ENCODE assay signal across 8 cellular contexts in genomic region chr9:128863647-128864046, GRCh38. TPM values are rescaled to one million over a fixed set of nuclear protein-coding genes. Genes with fewer than 3 reads are reported as not detected.
DNase-seq lines count a peak whose midpoint lies in the region; ATAC-seq and TF ChIP-seq lines count a peak whose summit lies in the region.

No MANE protein-coding gene starts in this region.

- TF ChIP-seq CTCF in activated B cell treated with CpG ODN at 0.5 μM for 24 hours (IDR thresholded peaks at IDR 0.05) (peak; percentile 60), mammary epithelial cell (conservative IDR thresholded peaks at IDR 0.05 in 1 of 2, IDR thresholded peaks at IDR 0.05 in 1 of 2; ENCODE audit: extremely low read depth in 1 of 2, insufficient read depth in 1 of 2, low read depth in 1 of 2, low read length in 2 of 2) (peak; percentile 75 to 97)

- H3K4me1 ChIP-seq in mammary epithelial cell (ENCODE audit: insufficient read depth, low read length): peaks cover 11% of the 10 kb centered on the region

- H4K20me1 ChIP-seq in mammary epithelial cell (ENCODE audit: insufficient read depth, low read length): no peaks in the 10 kb centered on the region

- H3K4me3 Mint-ChIP-seq in activated B cell treated with CpG ODN at 0.5 μM for 24 hours: no peak overlapping the region

- no peaks in the 10 kb centered on the region for H3K27me3 Mint-ChIP-seq in activated B cell treated with CpG ODN at 0.5 μM for 24 hours

- H3K9me3 ChIP-seq in mammary epithelial cell (replicated peaks; ENCODE audit: insufficient read depth, low read length): no peaks in the 10 kb centered on the region

- H3K9me3 Mint-ChIP-seq in activated B cell treated with CpG ODN at 0.5 μM for 24 hours: no peaks in the 10 kb centered on the region

- ATAC-seq in GM18502 (IDR thresholded peaks at IDR 0.05; ENCODE audit: poor library complexity, unreplicated experiment): peak; percentile 56
- peak; percentile 99 for ATAC-seq in activated B cell treated with CpG ODN at 0.5 μM for 24 hours (ENCODE audit: low read depth)
- ATAC-seq in GM21515 (IDR thresholded peaks at IDR 0.05; ENCODE audit: unreplicated experiment): no peak

- dilution Hi-C loops in mammary epithelial cell (cut with HindIII; ENCODE audit: low sequenced_read_pairs): loop anchor here (10.0 kb wide), 2 partner anchors 59 to 181 kb away; no protein-coding TSS in a partner anchor

- H3K4me2 ChIP-seq in mammary epithelial cell (ENCODE audit: insufficient read depth, low read depth, low read length): no peak overlapping the region

- CTCF ChIA-PET in activated B cell treated with CpG ODN at 0.5 μM for 24 hours (lab: Charles Lee) (interaction anchor here (1.0 to 5.6 kb wide), 5 partner anchors 10 to 76 kb away, joined by 3 to 69 read pairs (median 6); partner anchors contain the start of gene ENDOG), mammary epithelial cell (lab: Charles Lee; ENCODE audit: low non-redundant PET) (interaction anchor here (0.7 kb wide), 1 partner anchor 18 kb away, joined by 3 read pairs; no protein-coding TSS in a partner anchor)

- POLR2A ChIA-PET in activated B cell treated with CpG ODN at 0.5 μM for 24 hours (lab: Charles Lee): interaction anchor here (0.6 to 0.9 kb wide), 4 partner anchors 18 to 587 kb away, joined by 3 to 6 read pairs (median 4); partner anchors contain the start of genes ENDOG, KYAT1 and SWI5

- H3K36me3 Mint-ChIP-seq in activated B cell treated with CpG ODN at 0.5 μM for 24 hours (ENCODE audit: low read depth): no peaks in the 10 kb centered on the region

- H3K36me3 ChIP-seq in mammary epithelial cell (ENCODE audit: insufficient read depth, low read length): no peaks in the 10 kb centered on the region

- peaks cover 6% of the 10 kb centered on the region for H3K4me1 Mint-ChIP-seq in activated B cell treated with CpG ODN at 0.5 μM for 24 hours

- no peak overlapping the region for H3K4me3 ChIP-seq in mammary epithelial cell (replicated peaks in 1 of 3; ENCODE audit: insufficient read depth in 1 of 3, low read depth in 2 of 3, low read length in 3 of 3)

- in situ Hi-C loops in mammary epithelial cell (cut with MboI; ENCODE audit: low sequenced_read_pairs in 2 of 2): loop anchor here (5.0 kb wide), 1 partner anchor 64 kb away; no protein-coding TSS in a partner anchor

- H2AFZ ChIP-seq in mammary epithelial cell (ENCODE audit: low read depth, low read length): no peak overlapping the region

- WGBS in mammary epithelial cell (ENCODE audit: low coverage, missing lambda C conversion rate): 48% methylated on average over 9 of the region's 10 CpGs

- no peaks in the 10 kb centered on the region for H3K79me2 ChIP-seq in mammary epithelial cell (ENCODE audit: insufficient read depth, low read length)

- no peak overlapping the region for H3K9ac ChIP-seq in mammary epithelial cell (ENCODE audit: insufficient read depth, low read length)

- H3K27ac Mint-ChIP-seq in activated B cell treated with CpG ODN at 0.5 μM for 24 hours: no peak overlapping the region

- DNase-seq in AG08396 (ENCODE audit: low spot score) (peak; percentile 80), NAMALWA (ENCODE audit: low spot score) (peak; percentile 86), activated B cell treated with CpG ODN at 0.5 μM for 24 hours (peak; percentile 80), mammary epithelial cell (peak; percentile 48), left kidney (ENCODE audit: low read depth, low spot score) (peak; percentile 75)
- DNase-seq in stimulated activated CD4-positive, alpha-beta T cell treated with anti-CD3 and anti-CD28 coated beads, TNF-alpha, amount 100 ng/mL, for 24 hours (ENCODE audit: low read depth in 3 of 3): peak; percentile 70 to 81 (median 70)

- H3K27ac ChIP-seq in mammary epithelial cell (ENCODE audit: insufficient read depth, low read depth, low read length): no peak overlapping the region

- intact Hi-C loops in activated B cell treated with CpG ODN at 0.5 μM for 24 hours (cut with micrococcal nuclease) (loop anchor here (1.0 to 2.0 kb wide), 4 partner anchors 19 to 215 kb away; partner anchors contain the start of gene LRRC8A), mammary epithelial cell (cut with micrococcal nuclease) (loop anchor here (1.0 kb wide), 3 partner anchors 18 to 65 kb away; partner anchors contain the start of gene KYAT1)

- BruUV-seq in mammary epithelial cell (replicated peaks; lab: Mats Ljungman, UMichigan): no TSS peak

- H3K27me3 ChIP-seq in mammary epithelial cell (ENCODE audit: insufficient read depth, low read length): no peaks in the 10 kb centered on the region

RNA-seq across cellular contexts. Expression of gene KYAT1, which starts 18.1 kb away (rescaled TPM):
- total RNA-seq in activated B cell treated with CpG ODN at 0.5 μM for 24 hours (2.0 and 4.3 TPM in 2 replicates), mammary epithelial cell (10 to 100 TPM; 10.2 to 11.5 TPM)
- 13.5 TPM for polyA plus RNA-seq in mammary epithelial cell
- polyA minus RNA-seq in mammary epithelial cell: 13.4 TPM

RNA-seq across cellular contexts. Expression of gene LRRC8A, which starts 18.3 kb away (rescaled TPM):
- 9.0 and 10.4 TPM in 2 replicates for total RNA-seq in activated B cell treated with CpG ODN at 0.5 μM for 24 hours
- total RNA-seq in mammary epithelial cell: 100 to 1,000 TPM; 155 to 206 TPM
- polyA plus RNA-seq in mammary epithelial cell: 128 TPM
- polyA minus RNA-seq in mammary epithelial cell: 227 TPM

RNA-seq across cellular contexts. Expression of gene SPOUT1, which starts 34.1 kb away (rescaled TPM):
- total RNA-seq in activated B cell treated with CpG ODN at 0.5 μM for 24 hours (78.9 and 79.1 TPM in 2 replicates), mammary epithelial cell (10 to 100 TPM; 26.8 to 44.7 TPM)
- 33.3 TPM for polyA plus RNA-seq in mammary epithelial cell
- polyA minus RNA-seq in mammary epithelial cell: 17.0 TPM

RNA-seq across cellular contexts. Expression of gene ENDOG, which starts 45.3 kb away (rescaled TPM):
- total RNA-seq in activated B cell treated with CpG ODN at 0.5 μM for 24 hours (14.6 and 16.9 TPM in 2 replicates), mammary epithelial cell (10 to 100 TPM; 30.8 to 40.3 TPM)
- polyA plus RNA-seq in mammary epithelial cell: 26.5 TPM
- polyA minus RNA-seq in mammary epithelial cell: 19.2 TPM

RNA-seq across cellular contexts. Expression of gene PHYHD1, which starts 57.1 kb away (rescaled TPM):
- total RNA-seq in activated B cell treated with CpG ODN at 0.5 μM for 24 hours (0.86 and 1.0 TPM in 2 replicates), mammary epithelial cell (1 to 10 TPM; 2.5 to 4.7 TPM)
- 1.8 TPM for polyA plus RNA-seq in mammary epithelial cell
- 21.9 TPM for polyA minus RNA-seq in mammary epithelial cell

Comparison
In these comparisons a context has a peak if more than half of its experiments do, and no peak if none do; other contexts are left out.
1. RNA of gene LRRC8A, which starts 18.3 kb away (total RNA-seq): 155 to 206 TPM in mammary epithelial cell; 9.0 to 10.4 TPM in activated B cell treated with CpG ODN at 0.5 μM for 24 hours; every median in the first group is over 10 times any median in the second.
2. Peak in every context shown above with its lines, with median percentiles within 50 percentile points of each other: DNase-seq.